In genomic region chr10:44392420-44392819, GRCh38 we compare ENCODE assay signal across 28 cellular contexts. TPM values are rescaled to one million over a fixed set of nuclear protein-coding genes. Genes with fewer than 3 reads are reported as not detected.
"Had no signal": no experiment of that assay in that cellular context is flagged by ENCODE, and none has a peak within 500 bp of the region (broad histone marks: within the 10 kb centered on the region; RNA-seq: fewer than 3 reads in every experiment).

No MANE protein-coding gene starts in this region.

- H3K36me3 Mint-ChIP-seq: activated CD4-positive, alpha-beta memory T cell treated with anti-CD3 and anti-CD28 coated beads for 36 hours; activated CD8-positive, alpha-beta memory T cell treated with anti-CD3 and anti-CD28 coated beads, Interleukin-2, amount 10 ng/mL, durations not matched to agents 7 days and 5 days; activated naive CD4-positive, alpha-beta T cell treated with anti-CD3 and anti-CD28 coated beads, Interleukin-2, amount 10 ng/mL, durations not matched to agents 7 days and 5 days; activated naive CD4-positive, alpha-beta T cell treated with anti-CD3 and anti-CD28 coated beads, Interleukin-2, amount 50 U/mL, for 72 hours; activated naive CD8-positive, alpha-beta T cell treated with anti-CD3 and anti-CD28 coated beads, Interleukin-2, amount 10 ng/mL, durations not matched to agents 7 days and 5 days; brain had no signal

- H3K36me3 ChIP-seq: ascending aorta, breast epithelium, cardiac muscle cell, colonic mucosa had no signal

- H3K9me3 ChIP-seq: ascending aorta, breast epithelium, colonic mucosa had no signal

- H3K4me1 Mint-ChIP-seq: activated CD4-positive, alpha-beta T cell treated with anti-CD3 and anti-CD28 coated beads for 36 hours; activated CD4-positive, alpha-beta T cell treated with anti-CD3 and anti-CD28 coated beads, Interleukin-2, amount 10 ng/mL, durations not matched to agents 24 days and 14 days; activated CD8-positive, alpha-beta memory T cell treated with anti-CD3 and anti-CD28 coated beads, Interleukin-2, amount 10 ng/mL, durations not matched to agents 7 days and 5 days; activated naive CD4-positive, alpha-beta T cell treated with anti-CD3 and anti-CD28 coated beads, Interleukin-2, amount 10 ng/mL, durations not matched to agents 7 days and 5 days; activated naive CD8-positive, alpha-beta T cell treated with anti-CD3 and anti-CD28 coated beads, Interleukin-2, amount 10 ng/mL, durations not matched to agents 7 days and 5 days had no signal

- H3K27me3 Mint-ChIP-seq: activated CD8-positive, alpha-beta memory T cell treated with anti-CD3 and anti-CD28 coated beads, Interleukin-2, amount 10 ng/mL, durations not matched to agents 7 days and 5 days had no signal

- H3K4me1 ChIP-seq: breast epithelium, colonic mucosa had no signal

- H3K9me3 Mint-ChIP-seq: activated CD4-positive, alpha-beta memory T cell treated with anti-CD3 and anti-CD28 coated beads for 36 hours; activated CD4-positive, alpha-beta T cell treated with anti-CD3 and anti-CD28 coated beads, Interleukin-2, amount 10 ng/mL, durations not matched to agents 24 days and 14 days; activated naive CD4-positive, alpha-beta T cell treated with anti-CD3 and anti-CD28 coated beads, Interleukin-2, amount 10 ng/mL, durations not matched to agents 7 days and 5 days; activated naive CD4-positive, alpha-beta T cell treated with anti-CD3 and anti-CD28 coated beads, Interleukin-2, amount 50 U/mL, for 72 hours; activated naive CD8-positive, alpha-beta T cell treated with anti-CD3 and anti-CD28 coated beads, Interleukin-2, amount 10 ng/mL, durations not matched to agents 7 days and 5 days; activated T-cell treated with anti-CD3 and anti-CD28 coated beads, Interleukin-2, amount 50 U/mL, for 72 hours had no signal

- H3K27ac ChIP-seq: ascending aorta, breast epithelium, cardiac muscle cell, colonic mucosa, epithelial cell of prostate had no signal

- H3K4me3 Mint-ChIP-seq: activated CD4-positive, alpha-beta memory T cell treated with anti-CD3 and anti-CD28 coated beads for 36 hours; activated CD4-positive, alpha-beta T cell treated with anti-CD3 and anti-CD28 coated beads for 36 hours; activated CD4-positive, alpha-beta T cell treated with anti-CD3 and anti-CD28 coated beads, Interleukin-2, amount 10 ng/mL, durations not matched to agents 24 days and 14 days; activated CD8-positive, alpha-beta memory T cell treated with anti-CD3 and anti-CD28 coated beads, Interleukin-2, amount 10 ng/mL, durations not matched to agents 7 days and 5 days; activated CD8-positive, alpha-beta T cell treated with anti-CD3 and anti-CD28 coated beads, Interleukin-2, amount 10 ng/mL, durations not matched to agents 7 days and 5 days; activated naive CD4-positive, alpha-beta T cell treated with anti-CD3 and anti-CD28 coated beads, Interleukin-2, amount 10 ng/mL, durations not matched to agents 7 days and 5 days; activated naive CD8-positive, alpha-beta T cell treated with anti-CD3 and anti-CD28 coated beads, Interleukin-2, amount 10 ng/mL, durations not matched to agents 7 days and 5 days; activated T-cell treated with anti-CD3 and anti-CD28 coated beads, Interleukin-2, amount 50 U/mL, for 72 hours; brain had no signal

- H3K27ac Mint-ChIP-seq: activated CD4-positive, alpha-beta memory T cell treated with anti-CD3 and anti-CD28 coated beads for 36 hours; activated CD4-positive, alpha-beta T cell treated with anti-CD3 and anti-CD28 coated beads for 36 hours; activated CD4-positive, alpha-beta T cell treated with anti-CD3 and anti-CD28 coated beads, Interleukin-2, amount 10 ng/mL, durations not matched to agents 24 days and 14 days; activated CD8-positive, alpha-beta memory T cell treated with anti-CD3 and anti-CD28 coated beads, Interleukin-2, amount 10 ng/mL, durations not matched to agents 7 days and 5 days; activated CD8-positive, alpha-beta T cell treated with anti-CD3 and anti-CD28 coated beads, Interleukin-2, amount 10 ng/mL, durations not matched to agents 7 days and 5 days; activated naive CD4-positive, alpha-beta T cell treated with anti-CD3 and anti-CD28 coated beads, Interleukin-2, amount 10 ng/mL, durations not matched to agents 7 days and 5 days; activated naive CD4-positive, alpha-beta T cell treated with anti-CD3 and anti-CD28 coated beads, Interleukin-2, amount 50 U/mL, for 72 hours; activated naive CD8-positive, alpha-beta T cell treated with anti-CD3 and anti-CD28 coated beads, Interleukin-2, amount 10 ng/mL, durations not matched to agents 7 days and 5 days; activated T-cell treated with anti-CD3 and anti-CD28 coated beads, Interleukin-2, amount 50 U/mL, for 72 hours had no signal

- H3K4me3 ChIP-seq: ascending aorta, breast epithelium, cardiac muscle cell, colonic mucosa had no signal

- DNase-seq: activated CD4-positive, alpha-beta memory T cell treated with anti-CD3 and anti-CD28 coated beads for 36 hours; activated CD4-positive, alpha-beta T cell treated with anti-CD3 and anti-CD28 coated beads for 36 hours; activated CD4-positive, alpha-beta T cell treated with anti-CD3 and anti-CD28 coated beads, Interleukin-2, amount 10 ng/mL, durations not matched to agents 24 days and 14 days; activated CD4-positive, CD25-positive, alpha-beta regulatory T cell; activated CD4-positive, CD25-positive, alpha-beta regulatory T cell treated with anti-CD3 and anti-CD28 coated beads, Interleukin-2, amount 50 U/mL, for 72 hours; activated CD8-positive, alpha-beta memory T cell treated with anti-CD3 and anti-CD28 coated beads, Interleukin-2, amount 50 U/mL, for 4 hours; activated CD8-positive, alpha-beta T cell treated with anti-CD3 and anti-CD28 coated beads, Interleukin-2, amount 10 ng/mL, durations not matched to agents 7 days and 5 days; activated gamma-delta T cell; activated naive CD4-positive, alpha-beta T cell; activated naive CD4-positive, alpha-beta T cell treated with anti-CD3 and anti-CD28 coated beads, Interleukin-2, amount 10 ng/mL, durations not matched to agents 7 days and 5 days; activated naive CD8-positive, alpha-beta T cell treated with anti-CD3 and anti-CD28 coated beads, Interleukin-2, amount 10 ng/mL, durations not matched to agents 7 days and 5 days; activated T-cell treated with anti-CD3 and anti-CD28 coated beads, Interleukin-2, amount 50 U/mL, for 1 hour; activated T-cell treated with anti-CD3 and anti-CD28 coated beads, Interleukin-2, amount 50 U/mL, for 72 hours; central memory CD4-positive, alpha-beta T cell; cerebellar nuclear complex; colonic mucosa; effector CD8-positive, alpha-beta T cell; foreskin fibroblast; T-helper 2 cell had no signal

- H3K27me3 ChIP-seq: ascending aorta, breast epithelium, cardiac muscle cell, colonic mucosa had no signal

RNA-seq across cellular contexts. Expression of gene CXCL12, which starts 7.5 kb away (rescaled TPM):
- total RNA-seq: activated CD4-positive, alpha-beta memory T cell treated with anti-CD3 and anti-CD28 coated beads for 36 hours; activated CD4-positive, alpha-beta T cell treated with anti-CD3 and anti-CD28 coated beads for 36 hours; activated CD4-positive, alpha-beta T cell treated with anti-CD3 and anti-CD28 coated beads, Interleukin-2, amount 10 ng/mL, durations not matched to agents 24 days and 14 days; activated CD8-positive, alpha-beta memory T cell treated with anti-CD3 and anti-CD28 coated beads for 36 hours; activated CD8-positive, alpha-beta memory T cell treated with anti-CD3 and anti-CD28 coated beads, Interleukin-2, amount 10 ng/mL, durations not matched to agents 7 days and 5 days; activated CD8-positive, alpha-beta T cell treated with anti-CD3 and anti-CD28 coated beads, Interleukin-2, amount 10 ng/mL, durations not matched to agents 7 days and 5 days; activated naive CD8-positive, alpha-beta T cell treated with anti-CD3 and anti-CD28 coated beads, Interleukin-2, amount 10 ng/mL, durations not matched to agents 7 days and 5 days; activated T-cell treated with anti-CD3 and anti-CD28 coated beads, Interleukin-2, amount 50 U/mL, for 72 hours; T-helper 1 cell treated with Interleukin-12 subunit alpha and Interleukin-12 subunit beta and Interleukin-4 antibody, amounts not matched to agents 30 ng/mL and 1 ng/mL, for 36 hours had no signal
